12 cellular contexts compared by ENCODE assay signal in genomic region chr6:134520181-134521115, GRCh38.
DNase-seq lines count a peak whose midpoint lies in the region; ATAC-seq and TF ChIP-seq lines count a peak whose summit lies in the region.
"Had no signal": no experiment of that assay in that cellular context is flagged by ENCODE, and none has a peak within 500 bp of the region (broad histone marks: within the 10 kb centered on the region; RNA-seq: fewer than 3 reads in every experiment).

No MANE protein-coding gene starts in this region.

- in situ Hi-C loops in mammary epithelial cell (cut with MboI; ENCODE audit: low sequenced_read_pairs in 2 of 2): no loop called here

- H3K4me3 ChIP-seq in GM23338 (no peak overlapping the region), mammary epithelial cell (replicated peaks in 1 of 3; ENCODE audit: insufficient read depth in 1 of 3, low read depth in 2 of 3, low read length in 3 of 3) (no peak overlapping the region)
- H3K4me3 ChIP-seq: HAP-1 had no signal

- ATAC-seq in GM23338 (no peak), HG02870 (IDR thresholded peaks at IDR 0.05; ENCODE audit: unreplicated experiment) (no peak)

- intact Hi-C loops in mammary epithelial cell (cut with micrococcal nuclease): loop anchor here (5.0 kb wide), 1 partner anchor 122 kb away; no protein-coding TSS in a partner anchor

- no peaks in the 10 kb centered on the region for H3K9me3 Mint-ChIP-seq in GM23338
- no peaks in the 10 kb centered on the region for H3K9me3 Mint-ChIP-seq in mesothelial cell of epicardium

- H3K27me3 Mint-ChIP-seq in GM23338 (ENCODE audit: insufficient read depth, low read depth, poor library complexity): peaks cover 3% of the 10 kb centered on the region
- no peaks in the 10 kb centered on the region for H3K27me3 Mint-ChIP-seq in mesothelial cell of epicardium (ENCODE audit: low read depth)

- H3K27ac Mint-ChIP-seq in GM23338 (no peak overlapping the region), mesothelial cell of epicardium (peak overlapping the region; percentile 24)
- H3K27ac Mint-ChIP-seq: type B pancreatic cell had no signal

- TF ChIP-seq CTCF in GM23338 (conservative IDR thresholded peaks at IDR 0.05; ENCODE audit: low read depth in 2 of 2) (no peak), mammary epithelial cell (conservative IDR thresholded peaks at IDR 0.05 in 1 of 2, IDR thresholded peaks at IDR 0.05 in 1 of 2; ENCODE audit: extremely low read depth in 1 of 2, insufficient read depth in 1 of 2, low read depth in 1 of 2, low read length in 2 of 2) (no peak), mesothelial cell of epicardium (IDR thresholded peaks at IDR 0.05; ENCODE audit: unreplicated experiment) (no peak)

- H3K4me3 Mint-ChIP-seq in GM23338 (no peak overlapping the region), mesothelial cell of epicardium (no peak overlapping the region)
- H3K4me3 Mint-ChIP-seq: type B pancreatic cell had no signal

- H3K4me2 ChIP-seq in GM23338 (no peak overlapping the region), mammary epithelial cell (ENCODE audit: insufficient read depth, low read depth, low read length) (peak overlapping the region; percentile 65)

- no peaks in the 10 kb centered on the region for H3K9me3 ChIP-seq in mammary epithelial cell (replicated peaks; ENCODE audit: insufficient read depth, low read length)
- H3K9me3 ChIP-seq: HAP-1 had no signal

- no peak overlapping the region for H3K27ac ChIP-seq in GM23338 (ENCODE audit: low read depth)
- peak overlapping the region; percentile 28 for H3K27ac ChIP-seq in mammary epithelial cell (ENCODE audit: insufficient read depth, low read depth, low read length)
- H3K27ac ChIP-seq: WERI-Rb-1 had no signal

- no peaks in the 10 kb centered on the region for H3F3A ChIP-seq in GM23338 (replicated peaks; ENCODE audit: low read depth)

- H3K4me1 ChIP-seq in GM23338 (ENCODE audit: insufficient read depth) (peaks cover 21% of the 10 kb centered on the region; the same call in 1 of the 2 replicates), mammary epithelial cell (ENCODE audit: insufficient read depth, low read length) (peaks cover 34% of the 10 kb centered on the region)

- no peaks in the 10 kb centered on the region for H3K9me2 ChIP-seq in GM23338 (ENCODE audit: insufficient read depth)

- H4K20me1 ChIP-seq in GM23338 (replicated peaks; ENCODE audit: insufficient read depth) (no peaks in the 10 kb centered on the region), mammary epithelial cell (ENCODE audit: insufficient read depth, low read length) (no peaks in the 10 kb centered on the region)

- peaks cover 17% of the 10 kb centered on the region; the same call in 2 of the 3 replicates for H3K4me1 Mint-ChIP-seq in GM23338
- H3K4me1 Mint-ChIP-seq in mesothelial cell of epicardium: peaks cover 38% of the 10 kb centered on the region

- DNase-seq in AG08395 (ENCODE audit: low spot score) (peak; percentile 4), GM23338 (ENCODE audit: low spot score) (no peak), mammary epithelial cell (peak; percentile 75), mesothelial cell of epicardium (ENCODE audit: low spot score in 2 of 2, unreplicated experiment in 2 of 2) (no peak), hepatic stellate cell (ENCODE audit: low spot score) (no peak), Ammon's horn (ENCODE audit: low spot score) (no peak), SIG-M5 treated with dmso at 0.1 percent for 504 hours (lab: John Stamatoyannopoulos, UW; ENCODE audit: unreplicated experiment) (no peak)
- DNase-seq: EL, WERI-Rb-1 had no signal

- H2AFZ ChIP-seq in GM23338: peak overlapping the region; percentile 64
- H2AFZ ChIP-seq in mammary epithelial cell (ENCODE audit: low read depth, low read length): peak overlapping the region; percentile 66

- no peaks in the 10 kb centered on the region for H3K36me3 Mint-ChIP-seq in GM23338 (ENCODE audit: low read depth)
- H3K36me3 Mint-ChIP-seq in mesothelial cell of epicardium: no peaks in the 10 kb centered on the region

- CTCF ChIA-PET in mammary epithelial cell (lab: Charles Lee; ENCODE audit: low non-redundant PET): no interaction called here

- BruUV-seq in mammary epithelial cell (replicated peaks; lab: Mats Ljungman, UMichigan): no TSS peak

- no peaks in the 10 kb centered on the region for H3K27me3 ChIP-seq in GM23338 (ENCODE audit: insufficient read depth)
- H3K27me3 ChIP-seq in mammary epithelial cell (ENCODE audit: insufficient read depth, low read length): no peaks in the 10 kb centered on the region

- WGBS in mammary epithelial cell (ENCODE audit: low coverage, missing lambda C conversion rate): 40% methylated on average over 12 of the region's 12 CpGs

- H3K79me2 ChIP-seq in GM23338 (replicated peaks; ENCODE audit: insufficient read depth): no peaks in the 10 kb centered on the region
- no peaks in the 10 kb centered on the region for H3K79me2 ChIP-seq in mammary epithelial cell (ENCODE audit: insufficient read depth, low read length)

- dilution Hi-C loops in mammary epithelial cell (cut with HindIII; ENCODE audit: low sequenced_read_pairs): no loop called here

- H3K9ac ChIP-seq in mammary epithelial cell (ENCODE audit: insufficient read depth, low read length): no peak overlapping the region

- H3K36me3 ChIP-seq in GM23338 (ENCODE audit: insufficient read depth) (no peaks in the 10 kb centered on the region), mammary epithelial cell (ENCODE audit: insufficient read depth, low read length) (no peaks in the 10 kb centered on the region)
- H3K36me3 ChIP-seq: HAP-1, WERI-Rb-1 had no signal

TF ChIP-seq in GM23338, 12 proteins besides CTCF, POLR2A, EP300 and RAD21 (continues in another document):
- no peak for TF ChIP-seq POLR2AphosphoS5 (IDR thresholded peaks at IDR 0.05; ENCODE audit: low read depth)
- no peak for TF ChIP-seq ETS1 (IDR thresholded peaks at IDR 0.05)
- no peak for TF ChIP-seq REST (IDR thresholded peaks at IDR 0.05; ENCODE audit: unreplicated experiment)
- no peak for TF ChIP-seq EZH2phosphoT487 (IDR thresholded peaks at IDR 0.05; ENCODE audit: unreplicated experiment)

Comparison
In these comparisons a context has a peak if more than half of its experiments do, and no peak if none do; other contexts are left out.
1. DNase-seq: peak in AG08395 (single experiment) and mammary epithelial cell (single experiment); none in GM23338 (single experiment), mesothelial cell of epicardium (0 of 2), hepatic stellate cell (single experiment), Ammon's horn (single experiment) and SIG-M5 treated with dmso at 0.1 percent for 504 hours (single experiment).